29 cellular contexts compared by ENCODE assay signal in genomic region chr5:110398951-110399350, GRCh38.
"Had no signal": no experiment of that assay in that cellular context is flagged by ENCODE, and none has a peak within 500 bp of the region (broad histone marks: within the 10 kb centered on the region; RNA-seq: fewer than 3 reads in every experiment).

No MANE protein-coding gene starts in this region.

- H3K27me3 ChIP-seq: ascending aorta, breast epithelium, cardiac muscle cell, dorsolateral prefrontal cortex had no signal

- H3K27ac ChIP-seq: ascending aorta, breast epithelium, cardiac muscle cell, coronary artery, dorsolateral prefrontal cortex, VCaP had no signal

- H3K4me3 ChIP-seq: ascending aorta, breast epithelium, cardiac muscle cell, coronary artery, dorsolateral prefrontal cortex had no signal

- H3K36me3 ChIP-seq: ascending aorta, cardiac muscle cell had no signal

- H3K9me3 ChIP-seq: ascending aorta, breast epithelium had no signal

- FAIRE-seq: frontal cortex had no signal

- H3K4me1 ChIP-seq: ascending aorta, breast epithelium had no signal

- ATAC-seq: activated naive CD4-positive, alpha-beta T cell treated with anti-CD3 and anti-CD28 coated beads, Interleukin-2, amount 50 U/mL, for 72 hours; activated T-cell treated with anti-CD3 and anti-CD28 coated beads, Interleukin-2, amount 50 U/mL, for 72 hours; esophagus mucosa; WTC11 had no signal

- DNase-seq: activated CD4-positive, alpha-beta memory T cell treated with anti-CD3 and anti-CD28 coated beads, Interleukin-2, amount 10 ng/mL, durations not matched to agents 7 days and 5 days; activated CD4-positive, alpha-beta T cell treated with anti-CD3 and anti-CD28 coated beads for 1 hour; activated CD4-positive, alpha-beta T cell treated with anti-CD3 and anti-CD28 coated beads for 4 hours; activated CD4-positive, alpha-beta T cell treated with anti-CD3 and anti-CD28 coated beads, Interleukin-2, amount 10 ng/mL, durations not matched to agents 7 days and 5 days; activated CD4-positive, alpha-beta T cell treated with anti-CD3 and anti-CD28 coated beads, Interleukin-2, amount 50 U/mL, for 4 hours; activated CD8-positive, alpha-beta memory T cell treated with anti-CD3 and anti-CD28 coated beads, Interleukin-2, amount 50 U/mL, for 48 hours; activated gamma-delta T cell; activated naive CD4-positive, alpha-beta T cell; activated naive CD4-positive, alpha-beta T cell treated with anti-CD3 and anti-CD28 coated beads, Interleukin-2, amount 10 ng/mL, durations not matched to agents 7 days and 5 days; activated naive CD8-positive, alpha-beta T cell treated with anti-CD3 and anti-CD28 coated beads, Interleukin-2, amount 10 ng/mL, durations not matched to agents 7 days and 5 days; activated T-cell treated with anti-CD3 and anti-CD28 coated beads for 4 hours; activated T-cell treated with anti-CD3 and anti-CD28 coated beads, Interleukin-2, amount 50 U/mL, for 24 hours; activated T-cell treated with anti-CD3 and anti-CD28 coated beads, Interleukin-2, amount 50 U/mL, for 72 hours; central memory CD4-positive, alpha-beta T cell; dorsolateral prefrontal cortex; effector memory CD4-positive, alpha-beta T cell; endodermal cell; foreskin fibroblast; head of caudate nucleus; T-helper 2 cell had no signal
